In the genomic region with DNA sequence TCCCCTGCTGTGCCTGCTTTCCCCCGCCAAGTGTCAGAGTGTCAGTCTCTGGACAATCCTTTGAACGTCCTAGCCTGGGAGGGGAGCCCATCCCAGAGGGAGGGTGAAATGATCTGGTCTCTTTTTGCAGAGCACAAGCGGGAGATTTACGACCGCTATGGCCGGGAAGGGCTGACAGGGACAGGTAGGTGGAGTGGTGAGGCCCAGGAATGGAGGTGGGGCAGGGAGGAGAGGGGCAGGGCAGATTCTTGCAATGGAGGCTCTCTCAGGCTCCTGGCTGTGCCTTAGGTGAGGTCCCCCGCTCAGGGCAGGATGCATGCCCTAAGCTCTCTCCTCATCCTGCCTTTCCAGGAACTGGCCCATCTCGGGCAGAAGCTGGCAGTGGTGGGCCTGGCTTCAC, we compare ENCODE assay signal across 23 cellular contexts. TPM values are rescaled to one million over a fixed set of nuclear protein-coding genes. Genes with fewer than 3 reads are reported as not detected.
A peak's percentile ranks its signal among the peaks of the same experiment; 100 is the strongest.
DNase-seq lines count a peak whose midpoint lies in the region; ATAC-seq and TF ChIP-seq lines count a peak whose summit lies in the region.
"Had no signal": no experiment of that assay in that cellular context is flagged by ENCODE, and none has a peak within 500 bp of the region (broad histone marks: within the 10 kb centered on the region; RNA-seq: fewer than 3 reads in every experiment).

No MANE protein-coding gene starts in this region.

- no peaks in the 10 kb centered on the region for H3K27me3 ChIP-seq in naive thymus-derived CD4-positive, alpha-beta T cell (ENCODE audit: control insufficient read depth in 2 of 2, insufficient read depth in 2 of 2, low read length in 2 of 2)
- no peaks in the 10 kb centered on the region for H3K27me3 ChIP-seq in vagina
- H3K27me3 ChIP-seq: brain microvascular endothelial cell, right lobe of liver had no signal

- CTCF ChIA-PET in naive thymus-derived CD4-positive, alpha-beta T cell (lab: Charles Lee): interaction anchor here (1.1 to 12.9 kb wide), 2 partner anchors 14 to 80 kb away, joined by 3 to 194 read pairs; no protein-coding TSS in a partner anchor

- no peaks in the 10 kb centered on the region for H3K9me3 ChIP-seq in naive thymus-derived CD4-positive, alpha-beta T cell (ENCODE audit: control insufficient read depth in 2 of 3, low read length in 3 of 3)
- H3K9me3 ChIP-seq in vagina: no peaks in the 10 kb centered on the region
- H3K9me3 ChIP-seq: lower lobe of right lung, right lobe of liver had no signal

- H3K4me1 Mint-ChIP-seq in natural killer cell: peaks cover 35 to 47% of the 10 kb centered on the region in 2 donors
- H3K4me1 Mint-ChIP-seq in natural killer cell treated with Interleukin-12 subunit alpha and Interleukin-12 subunit beta and Interleukin-15 and Interleukin-18, amount 100 ng/mL, for 72 hours (ENCODE audit: low read depth in 2 of 2): peaks cover 37% of the 10 kb centered on the region in 2 donors
- H3K4me1 Mint-ChIP-seq in chondrocyte (ENCODE audit: low read depth): peaks cover 64% of the 10 kb centered on the region
- H3K4me1 Mint-ChIP-seq in naive thymus-derived CD4-positive, alpha-beta T cell: peaks cover 32 to 59% (median 53%) of the 10 kb centered on the region in 7 donors

- H3K9me3 Mint-ChIP-seq in natural killer cell: no peaks in the 10 kb centered on the region
- no peaks in the 10 kb centered on the region for H3K9me3 Mint-ChIP-seq in natural killer cell treated with Interleukin-12 subunit alpha and Interleukin-12 subunit beta and Interleukin-15 and Interleukin-18, amount 100 ng/mL, for 72 hours
- no peaks in the 10 kb centered on the region for H3K9me3 Mint-ChIP-seq in chondrocyte (ENCODE audit: low read depth)
- no peaks in the 10 kb centered on the region for H3K9me3 Mint-ChIP-seq in naive thymus-derived CD4-positive, alpha-beta T cell
- H3K9me3 Mint-ChIP-seq: activated naive CD4-positive, alpha-beta T cell treated with anti-CD3 and anti-CD28 coated beads for 36 hours; endodermal cell; T-cell had no signal

- H3K4me3 Mint-ChIP-seq in natural killer cell (peak overlapping the region; percentile 9), chondrocyte (ENCODE audit: unreplicated experiment) (no peak overlapping the region)
- no peak overlapping the region for H3K4me3 Mint-ChIP-seq in natural killer cell treated with Interleukin-12 subunit alpha and Interleukin-12 subunit beta and Interleukin-15 and Interleukin-18, amount 100 ng/mL, for 72 hours
- H3K4me3 Mint-ChIP-seq in naive thymus-derived CD4-positive, alpha-beta T cell: peak overlapping the region in 2 of 10 donors; percentile 14 to 96
- H3K4me3 Mint-ChIP-seq: activated naive CD4-positive, alpha-beta T cell treated with anti-CD3 and anti-CD28 coated beads for 36 hours had no signal

- TF ChIP-seq POLR2A in vagina (IDR thresholded peaks at IDR 0.05): no peak

- H3K27ac Mint-ChIP-seq in natural killer cell (peak overlapping the region; percentile 97 to 99), chondrocyte (ENCODE audit: unreplicated experiment) (no peak overlapping the region)
- H3K27ac Mint-ChIP-seq in natural killer cell treated with Interleukin-12 subunit alpha and Interleukin-12 subunit beta and Interleukin-15 and Interleukin-18, amount 100 ng/mL, for 72 hours: peak overlapping the region in 1 of 2 donors; percentile 33
- H3K27ac Mint-ChIP-seq in naive thymus-derived CD4-positive, alpha-beta T cell: peak overlapping the region in 6 of 9 donors; percentile 98 to 100 (median 100)
- H3K27ac Mint-ChIP-seq: activated naive CD4-positive, alpha-beta T cell treated with anti-CD3 and anti-CD28 coated beads for 36 hours had no signal

- POLR2A ChIA-PET in naive thymus-derived CD4-positive, alpha-beta T cell (lab: Charles Lee): interaction anchor here (0.8 to 8.2 kb wide), 6 partner anchors 9 to 105 kb away, joined by 3 to 214 read pairs (median 7); partner anchors contain the start of genes ANKZF1, ATG9A, CNPPD1 and GLB1L

- intact Hi-C loops in natural killer cell (cut with micrococcal nuclease) (no loop called here), vagina (cut with DNase I) (no loop called here)
- intact Hi-C loops in naive thymus-derived CD4-positive, alpha-beta T cell (cut with micrococcal nuclease): no loop called here

- no peak for TF ChIP-seq CTCF in natural killer cell (IDR thresholded peaks at IDR 0.05)
- no peak for TF ChIP-seq CTCF in chondrocyte (IDR thresholded peaks at IDR 0.05)
- no peak for TF ChIP-seq CTCF in vagina (IDR thresholded peaks at IDR 0.05)

- peaks cover 22 to 33% of the 10 kb centered on the region in 2 donors for H3K4me1 ChIP-seq in naive thymus-derived CD4-positive, alpha-beta T cell (ENCODE audit: control insufficient read depth in 2 of 2, insufficient read depth in 2 of 2, low read length in 2 of 2)
- peaks cover 63% of the 10 kb centered on the region for H3K4me1 ChIP-seq in vagina

- ATAC-seq in natural killer cell: no peak
- no peak for ATAC-seq in natural killer cell treated with Interleukin-12 subunit alpha and Interleukin-12 subunit beta and Interleukin-15 and Interleukin-18, amount 100 ng/mL, for 72 hours
- no peak for ATAC-seq in naive thymus-derived CD4-positive, alpha-beta T cell
- ATAC-seq in GM21576 (IDR thresholded peaks at IDR 0.05; ENCODE audit: unreplicated experiment): no peak
- no peak for ATAC-seq in HG03280 (IDR thresholded peaks at IDR 0.05; ENCODE audit: unreplicated experiment)
- ATAC-seq: lower lobe of right lung, right lobe of liver, T-cell had no signal

- peaks cover 11 to 61% (median 28%) of the 10 kb centered on the region in 3 experiments for H3K36me3 ChIP-seq in naive thymus-derived CD4-positive, alpha-beta T cell (ENCODE audit: control insufficient read depth in 2 of 3, insufficient read depth in 3 of 3, low read length in 3 of 3)
- H3K36me3 ChIP-seq in vagina: peaks cover 0 to 43% of the 10 kb centered on the region in 2 donors

- DNase-seq in natural killer cell (no peak), chondrocyte (ENCODE audit: low spot score) (peak; percentile 82), vagina (ENCODE audit: extremely low spot score in 2 of 2) (no peak)
- no peak for DNase-seq in natural killer cell treated with Interleukin-12 subunit alpha and Interleukin-12 subunit beta and Interleukin-15 and Interleukin-18, amount 100 ng/mL, for 72 hours (ENCODE audit: low spot score)
- DNase-seq in naive thymus-derived CD4-positive, alpha-beta T cell: no peak
- no peak for DNase-seq in central memory CD4-positive, alpha-beta T cell
- DNase-seq: activated CD4-positive, CD25-positive, alpha-beta regulatory T cell; activated naive CD4-positive, alpha-beta T cell treated with anti-CD3 and anti-CD28 coated beads for 36 hours; brain microvascular endothelial cell; DMS 273 treated with DMSO at 0.1 percent for 48 hours; endodermal cell; Kasumi-1; lower lobe of right lung; NCI-H1417; NCI-H2227 treated with DMSO at 0.1 percent for 48 hours; right lobe of liver; stimulated activated CD4-positive, alpha-beta T cell treated with anti-CD3 and anti-CD28 coated beads, Interleukin-2, amount 100 ng/mL, for 48 hours; stimulated activated CD8-positive, alpha-beta memory T cell treated with anti-CD3 and anti-CD28 coated beads, Interleukin-4, amount 100 ng/mL, for 48 hours; T-cell had no signal

- H3K27me3 Mint-ChIP-seq in natural killer cell (ENCODE audit: low read depth in 2 of 2) (no peaks in the 10 kb centered on the region), chondrocyte (ENCODE audit: low read depth) (no peaks in the 10 kb centered on the region)
- no peaks in the 10 kb centered on the region for H3K27me3 Mint-ChIP-seq in natural killer cell treated with Interleukin-12 subunit alpha and Interleukin-12 subunit beta and Interleukin-15 and Interleukin-18, amount 100 ng/mL, for 72 hours
- H3K27me3 Mint-ChIP-seq in naive thymus-derived CD4-positive, alpha-beta T cell: no peaks in the 10 kb centered on the region
- H3K27me3 Mint-ChIP-seq: T-cell had no signal

- H3K36me3 Mint-ChIP-seq in natural killer cell (no peaks in the 10 kb centered on the region), chondrocyte (ENCODE audit: low read depth) (peaks cover 11% of the 10 kb centered on the region)
- H3K36me3 Mint-ChIP-seq in natural killer cell treated with Interleukin-12 subunit alpha and Interleukin-12 subunit beta and Interleukin-15 and Interleukin-18, amount 100 ng/mL, for 72 hours: peaks cover 6% of the 10 kb centered on the region
- peaks cover 0 to 30% (median 10%) of the 10 kb centered on the region in 5 donors for H3K36me3 Mint-ChIP-seq in naive thymus-derived CD4-positive, alpha-beta T cell

- peak overlapping the region; percentile 98 for H3K27ac ChIP-seq in naive thymus-derived CD4-positive, alpha-beta T cell (ENCODE audit: low read depth, low read length)
- H3K27ac ChIP-seq in vagina: peak overlapping the region; percentile 100
- H3K27ac ChIP-seq: brain microvascular endothelial cell, lower lobe of right lung, right lobe of liver had no signal

- no peak overlapping the region for H3K4me3 ChIP-seq in naive thymus-derived CD4-positive, alpha-beta T cell (ENCODE audit: low read length)
- H3K4me3 ChIP-seq in vagina: no peak overlapping the region
- H3K4me3 ChIP-seq: lower lobe of right lung, right lobe of liver had no signal

RNA-seq across cellular contexts. Expression of gene DNAJB2, which starts 2.4 kb away (rescaled TPM):
- 100 to 1,000 TPM in 1 of 3 donors, 10 to 100 TPM in 2; 70.3 to 108 (median 98.3) TPM for total RNA-seq in natural killer cell
- 10 to 100 TPM; 43.4 to 47.9 TPM for total RNA-seq in natural killer cell treated with Interleukin-12 subunit alpha and Interleukin-12 subunit beta and Interleukin-15 and Interleukin-18, amount 100 ng/mL, for 72 hours
- total RNA-seq in chondrocyte: 50.7 to 55.6 TPM (median 55.0 TPM) in 3 replicates
- 100 to 1,000 TPM in 4 of 5 experiments, 10 to 100 TPM in 1; 50.8 to 134 (median 113) TPM for total RNA-seq in naive thymus-derived CD4-positive, alpha-beta T cell
- polyA plus RNA-seq in naive thymus-derived CD4-positive, alpha-beta T cell: 1 to 10 TPM; 6.7 to 7.7 TPM
- 92.8 TPM for total RNA-seq in vagina

RNA-seq across cellular contexts. Expression of gene PTPRN, which starts 27.6 kb away (rescaled TPM):
- total RNA-seq in natural killer cell (under 1 TPM in 2 of 3 donors, not detected in 1; 0.23 to 0.35 TPM), chondrocyte (0.67 to 0.87 TPM (median 0.80 TPM) in 3 replicates), vagina (7.6 TPM)
- not detected for total RNA-seq in natural killer cell treated with Interleukin-12 subunit alpha and Interleukin-12 subunit beta and Interleukin-15 and Interleukin-18, amount 100 ng/mL, for 72 hours
- under 1 TPM in 1 of 5 experiments, not detected in 4; 0.48 TPM for total RNA-seq in naive thymus-derived CD4-positive, alpha-beta T cell
- not detected for polyA plus RNA-seq in naive thymus-derived CD4-positive, alpha-beta T cell
- total RNA-seq: activated naive CD4-positive, alpha-beta T cell treated with anti-CD3 and anti-CD28 coated beads for 36 hours; lower lobe of right lung; ureter had no signal

RNA-seq across cellular contexts. Expression of gene TUBA4A, which starts 27.9 kb away (rescaled TPM):
- 100 to 1,000 TPM; 145 to 188 (median 146) TPM for total RNA-seq in natural killer cell
- total RNA-seq in natural killer cell treated with Interleukin-12 subunit alpha and Interleukin-12 subunit beta and Interleukin-15 and Interleukin-18, amount 100 ng/mL, for 72 hours: 100 to 1,000 TPM; 159 to 161 TPM
- total RNA-seq in chondrocyte: 9.4 to 19.7 TPM (median 11.5 TPM) in 3 replicates
- 100 to 1,000 TPM in 3 of 5 experiments, 10 to 100 TPM in 2; 82.9 to 260 (median 183) TPM for total RNA-seq in naive thymus-derived CD4-positive, alpha-beta T cell
- polyA plus RNA-seq in naive thymus-derived CD4-positive, alpha-beta T cell: 100 to 1,000 TPM; 145 to 336 TPM
- total RNA-seq in vagina: 122 TPM

RNA-seq across cellular contexts. Expression of gene TUBA4B, which starts 28.5 kb away (rescaled TPM):
- total RNA-seq in natural killer cell (not detected), chondrocyte (not detected in 3 replicates), vagina (not detected)
- total RNA-seq in natural killer cell treated with Interleukin-12 subunit alpha and Interleukin-12 subunit beta and Interleukin-15 and Interleukin-18, amount 100 ng/mL, for 72 hours: not detected
- total RNA-seq in naive thymus-derived CD4-positive, alpha-beta T cell: not detected
- not detected for polyA plus RNA-seq in naive thymus-derived CD4-positive, alpha-beta T cell
- total RNA-seq: activated naive CD4-positive, alpha-beta T cell treated with anti-CD3 and anti-CD28 coated beads for 36 hours; endodermal cell; fibroblast of villous mesenchyme; T-cell; ureter had no signal

RNA-seq across cellular contexts. Expression of gene STK16, which starts 36.3 kb away (rescaled TPM):
- total RNA-seq in natural killer cell (10 to 100 TPM; 28.7 to 32.5 (median 32.4) TPM), chondrocyte (24.4 to 32.0 TPM (median 25.9 TPM) in 3 replicates), vagina (12.8 TPM)
- total RNA-seq in natural killer cell treated with Interleukin-12 subunit alpha and Interleukin-12 subunit beta and Interleukin-15 and Interleukin-18, amount 100 ng/mL, for 72 hours: 10 to 100 TPM; 26.8 to 27.8 TPM
- total RNA-seq in naive thymus-derived CD4-positive, alpha-beta T cell: 10 to 100 TPM; 17.4 to 35.0 (median 21.8) TPM
- polyA plus RNA-seq in naive thymus-derived CD4-positive, alpha-beta T cell: 10 to 100 TPM; 18.8 to 24.4 TPM
